Comparison of ENCODE assay signal across 1 cellular context in the genomic region with DNA sequence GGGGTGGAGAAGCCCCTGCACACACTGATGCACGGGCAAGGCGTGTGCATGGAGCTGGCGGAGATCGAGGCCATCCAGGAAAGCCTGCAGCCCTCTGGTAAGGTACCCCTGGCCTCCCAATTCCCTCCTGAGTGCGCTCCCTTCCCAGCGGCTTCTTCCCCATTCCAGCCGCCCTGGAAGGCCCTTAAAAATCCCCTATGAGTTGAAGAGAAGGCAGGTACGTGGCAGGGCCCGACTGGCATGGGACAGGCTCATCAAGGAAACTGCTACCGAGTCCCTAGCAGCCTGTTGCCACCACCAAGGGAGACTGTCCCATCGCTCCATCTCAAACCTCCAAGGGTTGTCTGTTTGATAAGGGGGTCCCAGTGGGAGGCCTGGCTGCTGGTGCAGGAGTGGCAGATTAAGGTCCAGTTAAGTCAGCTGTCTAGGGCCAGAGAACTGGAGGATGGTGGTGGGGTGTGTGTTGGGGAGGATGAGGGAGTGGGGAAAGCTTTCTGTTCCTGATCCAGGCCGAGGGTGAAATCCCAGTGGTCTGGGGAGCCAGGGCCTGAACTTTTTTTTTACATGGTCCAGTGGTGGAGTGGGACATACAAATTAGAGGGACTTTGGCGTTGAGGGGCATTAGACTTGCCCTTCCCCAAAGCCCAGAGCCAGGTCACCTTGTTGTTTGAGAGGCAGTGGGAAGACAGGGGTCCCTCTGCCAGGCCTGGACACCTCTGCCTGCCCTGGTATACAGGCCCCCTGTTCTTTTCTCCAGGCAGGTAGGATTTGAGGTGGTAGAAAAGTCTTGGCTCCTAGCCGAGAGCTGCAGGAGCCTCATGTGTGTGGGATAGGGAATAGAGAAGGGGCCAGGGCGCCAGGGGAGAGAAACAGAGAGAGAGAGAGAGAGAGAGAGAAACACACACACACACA.
A peak's percentile ranks its signal among the peaks of the same experiment; 100 is the strongest.
TF ChIP-seq lines count a peak whose summit lies in the region.

No MANE protein-coding gene starts in this region.

TF ChIP-seq in HepG2, 621 proteins besides CTCF, POLR2A, EP300 and RAD21 (continued from another document and continues in another):
- 0 out of 2 replicates have a peak, but pooled peaks have one; percentile 18 for TF ChIP-seq MTF1 (CRISPR knock-in tag; IDR thresholded peaks at IDR 0.05)
- TF ChIP-seq, protein P1, sequence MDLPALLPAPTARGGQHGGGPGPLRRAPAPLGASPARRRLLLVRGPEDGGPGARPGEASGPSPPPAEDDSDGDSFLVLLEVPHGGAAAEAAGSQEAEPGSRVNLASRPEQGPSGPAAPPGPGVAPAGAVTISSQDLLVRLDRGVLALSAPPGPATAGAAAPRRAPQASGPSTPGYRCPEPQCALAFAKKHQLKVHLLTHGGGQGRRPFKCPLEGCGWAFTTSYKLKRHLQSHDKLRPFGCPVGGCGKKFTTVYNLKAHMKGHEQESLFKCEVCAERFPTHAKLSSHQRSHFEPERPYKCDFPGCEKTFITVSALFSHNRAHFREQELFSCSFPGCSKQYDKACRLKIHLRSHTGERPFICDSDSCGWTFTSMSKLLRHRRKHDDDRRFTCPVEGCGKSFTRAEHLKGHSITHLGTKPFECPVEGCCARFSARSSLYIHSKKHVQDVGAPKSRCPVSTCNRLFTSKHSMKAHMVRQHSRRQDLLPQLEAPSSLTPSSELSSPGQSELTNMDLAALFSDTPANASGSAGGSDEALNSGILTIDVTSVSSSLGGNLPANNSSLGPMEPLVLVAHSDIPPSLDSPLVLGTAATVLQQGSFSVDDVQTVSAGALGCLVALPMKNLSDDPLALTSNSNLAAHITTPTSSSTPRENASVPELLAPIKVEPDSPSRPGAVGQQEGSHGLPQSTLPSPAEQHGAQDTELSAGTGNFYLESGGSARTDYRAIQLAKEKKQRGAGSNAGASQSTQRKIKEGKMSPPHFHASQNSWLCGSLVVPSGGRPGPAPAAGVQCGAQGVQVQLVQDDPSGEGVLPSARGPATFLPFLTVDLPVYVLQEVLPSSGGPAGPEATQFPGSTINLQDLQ (CRISPR knock-in tag; IDR thresholded peaks at IDR 0.05): no peak
- no peak for TF ChIP-seq ZNF775 (CRISPR knock-in tag; IDR thresholded peaks at IDR 0.05; ENCODE audit: borderline replicate concordance)
- TF ChIP-seq ZNF3 (CRISPR knock-in tag; IDR thresholded peaks at IDR 0.05): no peak
- no peak for TF ChIP-seq KDM5A (IDR thresholded peaks at IDR 0.05; ENCODE audit: borderline replicate concordance, low read length)
- TF ChIP-seq, protein P2, sequence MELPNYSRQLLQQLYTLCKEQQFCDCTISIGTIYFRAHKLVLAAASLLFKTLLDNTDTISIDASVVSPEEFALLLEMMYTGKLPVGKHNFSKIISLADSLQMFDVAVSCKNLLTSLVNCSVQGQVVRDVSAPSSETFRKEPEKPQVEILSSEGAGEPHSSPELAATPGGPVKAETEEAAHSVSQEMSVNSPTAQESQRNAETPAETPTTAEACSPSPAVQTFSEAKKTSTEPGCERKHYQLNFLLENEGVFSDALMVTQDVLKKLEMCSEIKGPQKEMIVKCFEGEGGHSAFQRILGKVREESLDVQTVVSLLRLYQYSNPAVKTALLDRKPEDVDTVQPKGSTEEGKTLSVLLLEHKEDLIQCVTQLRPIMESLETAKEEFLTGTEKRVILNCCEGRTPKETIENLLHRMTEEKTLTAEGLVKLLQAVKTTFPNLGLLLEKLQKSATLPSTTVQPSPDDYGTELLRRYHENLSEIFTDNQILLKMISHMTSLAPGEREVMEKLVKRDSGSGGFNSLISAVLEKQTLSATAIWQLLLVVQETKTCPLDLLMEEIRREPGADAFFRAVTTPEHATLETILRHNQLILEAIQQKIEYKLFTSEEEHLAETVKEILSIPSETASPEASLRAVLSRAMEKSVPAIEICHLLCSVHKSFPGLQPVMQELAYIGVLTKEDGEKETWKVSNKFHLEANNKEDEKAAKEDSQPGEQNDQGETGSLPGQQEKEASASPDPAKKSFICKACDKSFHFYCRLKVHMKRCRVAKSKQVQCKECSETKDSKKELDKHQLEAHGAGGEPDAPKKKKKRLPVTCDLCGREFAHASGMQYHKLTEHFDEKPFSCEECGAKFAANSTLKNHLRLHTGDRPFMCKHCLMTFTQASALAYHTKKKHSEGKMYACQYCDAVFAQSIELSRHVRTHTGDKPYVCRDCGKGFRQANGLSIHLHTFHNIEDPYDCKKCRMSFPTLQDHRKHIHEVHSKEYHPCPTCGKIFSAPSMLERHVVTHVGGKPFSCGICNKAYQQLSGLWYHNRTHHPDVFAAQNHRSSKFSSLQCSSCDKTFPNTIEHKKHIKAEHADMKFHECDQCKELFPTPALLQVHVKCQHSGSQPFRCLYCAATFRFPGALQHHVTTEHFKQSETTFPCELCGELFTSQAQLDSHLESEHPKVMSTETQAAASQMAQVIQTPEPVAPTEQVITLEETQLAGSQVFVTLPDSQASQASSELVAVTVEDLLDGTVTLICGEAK (IDR thresholded peaks at IDR 0.05): no peak
- TF ChIP-seq, protein P2 (CRISPR knock-in tag; IDR thresholded peaks at IDR 0.05): no peak
- no peak for TF ChIP-seq ATF7 (IDR thresholded peaks at IDR 0.05)
- no peak for TF ChIP-seq ATF7 (CRISPR knock-in tag; IDR thresholded peaks at IDR 0.05)
- no peak for TF ChIP-seq ZBTB42 (CRISPR knock-in tag; IDR thresholded peaks at IDR 0.05)
- TF ChIP-seq CBX5 (CRISPR knock-in tag; IDR thresholded peaks at IDR 0.05; ENCODE audit: borderline replicate concordance): no peak
- TF ChIP-seq, protein P3, sequence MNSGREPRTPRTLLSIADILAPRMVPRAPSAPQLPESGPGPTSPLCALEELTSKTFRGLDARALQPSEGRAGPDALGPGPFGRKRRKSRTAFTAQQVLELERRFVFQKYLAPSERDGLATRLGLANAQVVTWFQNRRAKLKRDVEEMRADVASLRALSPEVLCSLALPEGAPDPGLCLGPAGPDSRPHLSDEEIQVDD (CRISPR knock-in tag; IDR thresholded peaks at IDR 0.05; ENCODE audit: borderline replicate concordance): no peak
- TF ChIP-seq JDP2 (CRISPR knock-in tag; IDR thresholded peaks at IDR 0.05; ENCODE audit: borderline replicate concordance): no peak
- TF ChIP-seq, protein P4, sequence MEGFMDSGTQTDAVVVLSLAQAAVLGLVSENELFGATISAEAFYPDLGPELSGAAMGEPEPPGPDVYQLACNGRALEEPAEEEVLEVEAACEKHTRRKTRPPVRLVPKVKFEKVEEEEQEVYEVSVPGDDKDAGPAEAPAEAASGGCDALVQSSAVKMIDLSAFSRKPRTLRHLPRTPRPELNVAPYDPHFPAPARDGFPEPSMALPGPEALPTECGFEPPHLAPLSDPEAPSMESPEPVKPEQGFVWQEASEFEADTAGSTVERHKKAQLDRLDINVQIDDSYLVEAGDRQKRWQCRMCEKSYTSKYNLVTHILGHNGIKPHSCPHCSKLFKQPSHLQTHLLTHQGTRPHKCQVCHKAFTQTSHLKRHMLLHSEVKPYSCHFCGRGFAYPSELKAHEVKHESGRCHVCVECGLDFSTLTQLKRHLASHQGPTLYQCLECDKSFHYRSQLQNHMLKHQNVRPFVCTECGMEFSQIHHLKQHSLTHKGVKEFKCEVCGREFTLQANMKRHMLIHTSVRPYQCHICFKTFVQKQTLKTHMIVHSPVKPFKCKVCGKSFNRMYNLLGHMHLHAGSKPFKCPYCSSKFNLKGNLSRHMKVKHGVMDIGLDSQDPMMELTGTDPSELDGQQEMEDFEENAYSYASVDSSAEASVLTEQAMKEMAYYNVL (CRISPR knock-in tag; IDR thresholded peaks at IDR 0.05; ENCODE audit: borderline replicate concordance): 0 out of 2 replicates have a peak, but pooled peaks have one; percentile 17
- TF ChIP-seq ZFX (CRISPR knock-in tag; IDR thresholded peaks at IDR 0.05; ENCODE audit: low read depth): peak; percentile 7; the same call in 1 of the 2 replicates
- no peak for TF ChIP-seq ZNF7 (CRISPR knock-in tag; IDR thresholded peaks at IDR 0.05)
- no peak for TF ChIP-seq ZNF44 (CRISPR knock-in tag; IDR thresholded peaks at IDR 0.05)
- no peak for TF ChIP-seq NFKB2 (CRISPR knock-in tag; IDR thresholded peaks at IDR 0.05; ENCODE audit: borderline replicate concordance)
- no peak for TF ChIP-seq KLF12 (CRISPR knock-in tag; IDR thresholded peaks at IDR 0.05; ENCODE audit: borderline replicate concordance)
- no peak for TF ChIP-seq NFE2 (CRISPR knock-in tag; IDR thresholded peaks at IDR 0.05)
- no peak for TF ChIP-seq SUZ12 (IDR thresholded peaks at IDR 0.05; ENCODE audit: low read depth, low read length)
- no peak for TF ChIP-seq FOSL1 (CRISPR knock-in tag; IDR thresholded peaks at IDR 0.05; ENCODE audit: borderline replicate concordance)
- TF ChIP-seq, protein P5, sequence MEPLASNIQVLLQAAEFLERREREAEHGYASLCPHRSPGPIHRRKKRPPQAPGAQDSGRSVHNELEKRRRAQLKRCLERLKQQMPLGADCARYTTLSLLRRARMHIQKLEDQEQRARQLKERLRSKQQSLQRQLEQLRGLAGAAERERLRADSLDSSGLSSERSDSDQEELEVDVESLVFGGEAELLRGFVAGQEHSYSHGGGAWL (CRISPR knock-in tag; IDR thresholded peaks at IDR 0.05): 0 out of 2 replicates have a peak, but pooled peaks have one; percentile 17
- TF ChIP-seq ZBTB8A (CRISPR knock-in tag; IDR thresholded peaks at IDR 0.05; ENCODE audit: borderline replicate concordance, low read depth): no peak
- TF ChIP-seq, protein P6, sequence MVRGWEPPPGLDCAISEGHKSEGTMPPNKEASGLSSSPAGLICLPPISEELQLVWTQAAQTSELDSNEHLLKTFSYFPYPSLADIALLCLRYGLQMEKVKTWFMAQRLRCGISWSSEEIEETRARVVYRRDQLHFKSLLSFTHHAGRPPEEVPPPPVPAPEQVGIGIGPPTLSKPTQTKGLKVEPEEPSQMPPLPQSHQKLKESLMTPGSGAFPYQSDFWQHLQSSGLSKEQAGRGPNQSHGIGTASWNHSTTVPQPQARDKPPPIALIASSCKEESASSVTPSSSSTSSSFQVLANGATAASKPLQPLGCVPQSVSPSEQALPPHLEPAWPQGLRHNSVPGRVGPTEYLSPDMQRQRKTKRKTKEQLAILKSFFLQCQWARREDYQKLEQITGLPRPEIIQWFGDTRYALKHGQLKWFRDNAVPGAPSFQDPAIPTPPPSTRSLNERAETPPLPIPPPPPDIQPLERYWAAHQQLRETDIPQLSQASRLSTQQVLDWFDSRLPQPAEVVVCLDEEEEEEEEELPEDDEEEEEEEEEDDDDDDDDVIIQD (CRISPR knock-in tag; IDR thresholded peaks at IDR 0.05; ENCODE audit: low read depth): no peak
- TF ChIP-seq ZNF772 (CRISPR knock-in tag; IDR thresholded peaks at IDR 0.05): 0 out of 2 replicates have a peak, but pooled peaks have one; percentile 63
- TF ChIP-seq U2AF1 (optimal IDR thresholded peaks at IDR 0.05; ENCODE audit: low read depth, low read length): no peak
- no peak for TF ChIP-seq NR2F1 (CRISPR knock-in tag; IDR thresholded peaks at IDR 0.05)
- TF ChIP-seq TOPORS (CRISPR knock-in tag; IDR thresholded peaks at IDR 0.05): no peak
- TF ChIP-seq KDM4B (CRISPR knock-in tag; IDR thresholded peaks at IDR 0.05): no peak
- TF ChIP-seq RBM22 (optimal IDR thresholded peaks at IDR 0.05; ENCODE audit: low read length): no peak
- TF ChIP-seq ZSCAN21 (CRISPR knock-in tag; IDR thresholded peaks at IDR 0.05; ENCODE audit: borderline replicate concordance): no peak; the same call in 1 of the 2 replicates
- TF ChIP-seq NFYC (CRISPR knock-in tag; IDR thresholded peaks at IDR 0.05): no peak
- TF ChIP-seq ZNF773 (CRISPR knock-in tag; IDR thresholded peaks at IDR 0.05; ENCODE audit: borderline replicate concordance): peak; percentile 9; the same call in 1 of the 2 replicates
- TF ChIP-seq POLR2G (IDR thresholded peaks at IDR 0.05; ENCODE audit: low read depth, low read length): no peak
- no peak for TF ChIP-seq ZNF589 (CRISPR knock-in tag; conservative IDR thresholded peaks at IDR 0.05)
- TF ChIP-seq RBM39 (IDR thresholded peaks at IDR 0.05; ENCODE audit: low read depth, low read length, poor library complexity, severe bottlenecking): no peak
- no peak for TF ChIP-seq PAF1 (CRISPR knock-in tag; IDR thresholded peaks at IDR 0.05)
- TF ChIP-seq, protein P7, sequence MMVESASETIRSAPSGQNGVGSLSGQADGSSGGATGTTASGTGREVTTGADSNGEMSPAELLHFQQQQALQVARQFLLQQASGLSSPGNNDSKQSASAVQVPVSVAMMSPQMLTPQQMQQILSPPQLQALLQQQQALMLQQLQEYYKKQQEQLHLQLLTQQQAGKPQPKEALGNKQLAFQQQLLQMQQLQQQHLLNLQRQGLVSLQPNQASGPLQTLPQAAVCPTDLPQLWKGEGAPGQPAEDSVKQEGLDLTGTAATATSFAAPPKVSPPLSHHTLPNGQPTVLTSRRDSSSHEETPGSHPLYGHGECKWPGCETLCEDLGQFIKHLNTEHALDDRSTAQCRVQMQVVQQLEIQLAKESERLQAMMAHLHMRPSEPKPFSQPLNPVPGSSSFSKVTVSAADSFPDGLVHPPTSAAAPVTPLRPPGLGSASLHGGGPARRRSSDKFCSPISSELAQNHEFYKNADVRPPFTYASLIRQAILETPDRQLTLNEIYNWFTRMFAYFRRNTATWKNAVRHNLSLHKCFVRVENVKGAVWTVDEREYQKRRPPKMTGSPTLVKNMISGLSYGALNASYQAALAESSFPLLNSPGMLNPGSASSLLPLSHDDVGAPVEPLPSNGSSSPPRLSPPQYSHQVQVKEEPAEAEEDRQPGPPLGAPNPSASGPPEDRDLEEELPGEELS (CRISPR knock-in tag; IDR thresholded peaks at IDR 0.05): no peak
